7 cellular contexts compared by ENCODE assay signal in genomic region chr3:154749514-154749913, GRCh38.
"Had no signal": no experiment of that assay in that cellular context is flagged by ENCODE, and none has a peak within 500 bp of the region (broad histone marks: within the 10 kb centered on the region; RNA-seq: fewer than 3 reads in every experiment).

No MANE protein-coding gene starts in this region.

- DNase-seq: IMR-90, KBM-7, KG1 had no signal

- ATAC-seq: HepG2 had no signal

- FAIRE-seq: HepG2, HTR-8/SVneo had no signal

- H3K27ac ChIP-seq: HL-60, KMS-11 had no signal

- H3K9ac ChIP-seq: KMS-11 had no signal

- H3K4me2 ChIP-seq: KMS-11 had no signal
